Comparison of ENCODE assay signal across 17 cellular contexts in the genomic region with DNA sequence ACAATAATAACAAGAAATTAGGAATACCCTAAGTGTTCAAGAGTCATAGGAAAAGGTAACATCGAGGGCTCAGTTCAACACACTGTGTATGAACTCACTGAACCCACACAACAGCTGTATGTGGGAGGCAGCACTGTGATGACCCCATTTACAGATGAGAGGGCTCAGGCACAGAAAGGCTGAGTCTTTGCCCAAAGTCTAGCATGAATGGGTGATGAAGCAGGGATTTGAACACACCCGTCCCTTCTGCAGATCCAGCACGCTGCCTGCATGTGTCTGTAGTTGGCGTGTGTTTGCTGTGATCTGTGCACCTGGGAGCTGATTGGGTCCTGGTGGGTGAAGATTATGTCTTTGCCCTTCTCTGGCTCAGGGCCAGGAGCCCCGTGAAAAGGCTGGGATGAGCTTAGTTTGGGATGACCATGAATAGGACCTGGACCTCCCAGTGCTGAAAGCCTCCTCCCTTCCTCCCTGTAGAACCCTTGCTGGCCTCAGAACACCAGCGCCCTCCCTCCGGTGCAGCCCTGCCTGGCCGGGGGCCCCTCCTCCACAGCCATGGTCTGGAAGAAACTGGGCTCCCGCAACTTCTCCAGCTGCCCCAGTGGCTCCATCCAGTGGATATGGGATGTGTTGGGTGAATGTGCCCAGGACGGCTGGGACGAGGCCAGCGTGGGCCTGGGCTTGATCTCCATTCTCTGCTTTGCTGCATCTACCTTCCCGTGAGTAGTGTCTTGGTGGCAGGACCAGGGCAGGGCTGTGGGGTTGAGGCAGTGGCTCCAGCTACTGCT. TPM values are rescaled to one million over a fixed set of nuclear protein-coding genes. Genes with fewer than 3 reads are reported as not detected.
DNase-seq lines count a peak whose midpoint lies in the region; ATAC-seq and TF ChIP-seq lines count a peak whose summit lies in the region.
"Had no signal": no experiment of that assay in that cellular context is flagged by ENCODE, and none has a peak within 500 bp of the region (broad histone marks: within the 10 kb centered on the region; RNA-seq: fewer than 3 reads in every experiment).

No MANE protein-coding gene starts in this region.

- H3K27ac ChIP-seq in H9 (ENCODE audit: insufficient read length, low read depth, low read length) = no peak overlapping the region
- no peak overlapping the region for H3K27ac ChIP-seq in spleen
- H3K27ac ChIP-seq: dorsolateral prefrontal cortex, SK-N-MC had no signal

- no peak overlapping the region for H2BK15ac ChIP-seq in H9 (ENCODE audit: low read depth, low read length)

- no peaks in the 10 kb centered on the region for H3K9me3 Mint-ChIP-seq in H9
- H3K9me3 Mint-ChIP-seq: activated T-helper 2 cell treated with anti-CD3 and anti-CD28 coated beads, Interferon-gamma antibody, Interleukin-2, Interleukin-4, amounts not matched to agents 10 μg/mL and 5 μg/mL and 100 μg/mL, durations not matched to agents 14 hours and 24 hours and 36 hours had no signal

- H3K9ac ChIP-seq in H9 (ENCODE audit: extremely low read depth, insufficient read length, low read length) = no peak overlapping the region

- TF ChIP-seq CTCF in H9 (conservative IDR thresholded peaks at IDR 0.05) (peak; percentile 54), fibroblast of mammary gland (conservative IDR thresholded peaks at IDR 0.05; ENCODE audit: control insufficient read depth, insufficient read depth, low read depth, low read length) (no peak), spleen (IDR thresholded peaks at IDR 0.05 in 8 of 11, conservative IDR thresholded peaks at IDR 0.05 in 3 of 11) (no peak)

- intact Hi-C loops in spleen (cut with DNase I; ENCODE audit: low total_unique reads) = no loop called here

- no peaks in the 10 kb centered on the region for H4K20me1 ChIP-seq in H9 (ENCODE audit: control insufficient read depth, insufficient read depth, insufficient read length)

- H4K91ac ChIP-seq in H9 (ENCODE audit: insufficient read length, low read depth, low read length) = no peak overlapping the region

- no peak overlapping the region for H3K4me2 ChIP-seq in H9 (ENCODE audit: insufficient read depth, insufficient read length, low read length)

- H3K36me3 ChIP-seq in spleen = peaks cover 0 to 43% (median 9%) of the 10 kb centered on the region in 6 donors

- H2AFZ ChIP-seq in H9 (ENCODE audit: low read length) = no peak overlapping the region

- H3K79me1 ChIP-seq in H9 (ENCODE audit: insufficient read depth, low read depth, low read length, poor library complexity, severe bottlenecking) = no peaks in the 10 kb centered on the region

- H4K5ac ChIP-seq in H9 (ENCODE audit: insufficient read length, low read depth, low read length) = no peak overlapping the region

- no peak overlapping the region for H2BK12ac ChIP-seq in H9 (ENCODE audit: insufficient read length, low read depth, low read length)

- H3K36me3 Mint-ChIP-seq in H9 (ENCODE audit: insufficient read depth in 1 of 3, low read depth in 3 of 3) (peaks cover 6 to 33% (median 28%) of the 10 kb centered on the region in 3 experiments; a peak in 6 of 7 replicates), T-helper 17 cell (ENCODE audit: low read depth) (peaks cover 2% of the 10 kb centered on the region)

- H3K27ac Mint-ChIP-seq in H9 (peak overlapping the region in 1 of 3 experiments; percentile 82; a peak in 1 of 7 replicates), T-helper 17 cell (peak overlapping the region; percentile 66)
- H3K27ac Mint-ChIP-seq: activated T-helper 2 cell treated with anti-CD3 and anti-CD28 coated beads, Interferon-gamma antibody, Interleukin-2, Interleukin-4, amounts not matched to agents 10 μg/mL and 5 μg/mL and 100 μg/mL, durations not matched to agents 14 hours and 24 hours and 36 hours had no signal

- no peak for TF ChIP-seq POLR2A in spleen (IDR thresholded peaks at IDR 0.05)

- H3K4ac ChIP-seq in H9 (ENCODE audit: low read depth, low read length) = no peak overlapping the region

- H3K4me1 Mint-ChIP-seq in H9 (peaks cover 10 to 13% of the 10 kb centered on the region in 2 experiments), T-helper 17 cell (peaks cover 22% of the 10 kb centered on the region)

- H3K4me1 ChIP-seq in H9 (ENCODE audit: insufficient read depth, low read length) (no peaks in the 10 kb centered on the region), spleen (peaks cover 44 to 63% (median 53%) of the 10 kb centered on the region in 6 donors)

- no peak overlapping the region for H3T11ph ChIP-seq in H9 (ENCODE audit: low read length)

- no CpG with 5 or more reads among the region's 13 CpGs for WGBS in H9 (ENCODE audit: extremely low coverage, insufficient read length, low lambda C conversion rate)
- 79 to 90% (median 85%) methylated on average over 10 to 13 of the region's 13 CpGs for WGBS in spleen, 5 donors

- H3K27me3 Mint-ChIP-seq in H9 (ENCODE audit: low read depth) = no peaks in the 10 kb centered on the region; the same call in 1 of the 2 replicates
- H3K27me3 Mint-ChIP-seq in T-helper 17 cell = no peaks in the 10 kb centered on the region

- H3K14ac ChIP-seq in H9 (ENCODE audit: insufficient read depth, low read length) = no peak overlapping the region

- no peak overlapping the region for H2BK5ac ChIP-seq in H9 (ENCODE audit: insufficient read length, low read length)

- H3K18ac ChIP-seq in H9 (ENCODE audit: insufficient read length, low read depth, low read length) = no peak overlapping the region

- H3K4me3 ChIP-seq in fibroblast of mammary gland (ENCODE audit: control insufficient read depth, low read depth, low read length) (no peak overlapping the region), spleen (no peak overlapping the region)
- H3K4me3 ChIP-seq: dorsolateral prefrontal cortex, SK-N-MC had no signal

- H2BK20ac ChIP-seq in H9 (ENCODE audit: low read depth, low read length, poor library complexity, severe bottlenecking) = no peak overlapping the region

- no peak overlapping the region for H2BK120ac ChIP-seq in H9 (ENCODE audit: low read depth, low read length, poor library complexity, severe bottlenecking)

- DNase-seq in H9 = peak; percentile 79
- no peak for DNase-seq in T-helper 17 cell
- DNase-seq in fibroblast of mammary gland (ENCODE audit: low read depth) = peak; percentile 26
- DNase-seq in spleen = peak; percentile 63
- no peak for DNase-seq in mucosa of gallbladder (ENCODE audit: low spot score)
- no peak for DNase-seq in NCI-H446 treated with DMSO at 0.1 percent for 48 hours (lab: John Stamatoyannopoulos, UW)
- DNase-seq: DND-41; GOT3; NCI-H1436 treated with DMSO at 0.1 percent for 48 hours; stimulated activated CD4-positive, alpha-beta T cell treated with anti-CD3 and anti-CD28 coated beads, Interleukin-12 subunit alpha, Interleukin-12 subunit beta, amount 100 ng/mL, for 4 hours; T-helper 9 cell had no signal

- ATAC-seq in T-helper 17 cell = no peak
- no peak for ATAC-seq in HG03354 (IDR thresholded peaks at IDR 0.05; ENCODE audit: poor library complexity, severe bottlenecking, unreplicated experiment)
- ATAC-seq: left lobe of liver had no signal

- H3K9me3 ChIP-seq in H9 (ENCODE audit: control insufficient read depth, low read depth, low read length) (no peaks in the 10 kb centered on the region), T-helper 17 cell (ENCODE audit: control insufficient read depth, low read length, poor library complexity, severe bottlenecking) (no peaks in the 10 kb centered on the region), spleen (no peaks in the 10 kb centered on the region)
- H3K9me3 ChIP-seq: neutrophil had no signal

- no peaks in the 10 kb centered on the region for H3K79me2 ChIP-seq in H9 (ENCODE audit: insufficient read depth, low read length)

- no peak overlapping the region for H3K56ac ChIP-seq in H9 (ENCODE audit: insufficient read length, low read depth, low read length)

- H4K8ac ChIP-seq in H9 (replicated peaks; ENCODE audit: insufficient read length, low read depth, low read length) = no peak overlapping the region

- H3K23ac ChIP-seq in H9 (ENCODE audit: insufficient read length, low read depth, low read length) = no peak overlapping the region

- no peak overlapping the region for H2AK5ac ChIP-seq in H9 (ENCODE audit: insufficient read length, low read length)

- peaks cover 5% of the 10 kb centered on the region for H3K23me2 ChIP-seq in H9 (ENCODE audit: insufficient read length, low read depth, low read length, poor library complexity, severe bottlenecking)

- H3K27me3 ChIP-seq in H9 (ENCODE audit: insufficient read depth, low read length) = no peaks in the 10 kb centered on the region
- H3K27me3 ChIP-seq in spleen (replicated peaks in 1 of 7) = no peaks in the 10 kb centered on the region
- H3K27me3 ChIP-seq: dorsolateral prefrontal cortex, neutrophil had no signal

- no peak overlapping the region for H3K4me3 Mint-ChIP-seq in H9
- peak overlapping the region; percentile 31 for H3K4me3 Mint-ChIP-seq in T-helper 17 cell

RNA-seq across cellular contexts. Expression of gene SLC66A1, which starts 5.2 kb away (rescaled TPM):
- total RNA-seq in H9 (2021) (22.5 TPM in 2 replicates), T-helper 17 cell (1 to 10 TPM; 3.3 to 3.9 TPM), spleen (10 to 100 TPM; 10.8 to 17.6 (median 12.7) TPM), mucosa of gallbladder (19.9 TPM)
- polyA plus RNA-seq in spleen = 10 to 100 TPM in 2 of 3 donors, 1 to 10 TPM in 1; 9.6 to 20.9 (median 17.3) TPM

RNA-seq across cellular contexts. Expression of gene AKR7A2, which starts 5.4 kb away (rescaled TPM):
- total RNA-seq in H9 (2021) (48.0 and 50.3 TPM in 2 replicates), T-helper 17 cell (10 to 100 TPM; 17.3 to 21.9 TPM), spleen (10 to 100 TPM; 31.4 to 68.4 (median 34.6) TPM), mucosa of gallbladder (104 TPM)
- 10 to 100 TPM; 14.6 to 35.5 (median 28.6) TPM for polyA plus RNA-seq in spleen

RNA-seq across cellular contexts. Expression of gene AKR7A3, which starts 28.7 kb away (rescaled TPM):
- total RNA-seq in H9 (2021) (0.74 and 0.81 TPM in 2 replicates), T-helper 17 cell (1 to 10 TPM; 1.1 to 1.4 TPM), spleen (1 to 10 TPM in 4 of 7 donors, under 1 TPM in 3; 0.60 to 2.2 (median 1.4) TPM), mucosa of gallbladder (390 TPM)
- 1 to 10 TPM in 2 of 3 donors, under 1 TPM in 1; 0.55 to 1.8 (median 1.0) TPM for polyA plus RNA-seq in spleen

Comparison
In these comparisons a context has a peak if more than half of its experiments do, and no peak if none do; other contexts are left out.
1. DNase-seq: peak in H9 (single experiment), fibroblast of mammary gland (single experiment) and spleen (single experiment); none in T-helper 17 cell (0 of 3), mucosa of gallbladder (single experiment) and NCI-H446 treated with DMSO at 0.1 percent for 48 hours (single experiment).
2. RNA of gene AKR7A3, which starts 28.7 kb away (total RNA-seq): 390 TPM in mucosa of gallbladder (single experiment); 1.1 to 1.4 TPM in T-helper 17 cell, 0.60 to 2.2 TPM in spleen and 0.74 to 0.81 TPM in H9; every median in the first group is over 100 times any median in the second.